Comparison of ENCODE assay signal across 12 cellular contexts in the genomic region with DNA sequence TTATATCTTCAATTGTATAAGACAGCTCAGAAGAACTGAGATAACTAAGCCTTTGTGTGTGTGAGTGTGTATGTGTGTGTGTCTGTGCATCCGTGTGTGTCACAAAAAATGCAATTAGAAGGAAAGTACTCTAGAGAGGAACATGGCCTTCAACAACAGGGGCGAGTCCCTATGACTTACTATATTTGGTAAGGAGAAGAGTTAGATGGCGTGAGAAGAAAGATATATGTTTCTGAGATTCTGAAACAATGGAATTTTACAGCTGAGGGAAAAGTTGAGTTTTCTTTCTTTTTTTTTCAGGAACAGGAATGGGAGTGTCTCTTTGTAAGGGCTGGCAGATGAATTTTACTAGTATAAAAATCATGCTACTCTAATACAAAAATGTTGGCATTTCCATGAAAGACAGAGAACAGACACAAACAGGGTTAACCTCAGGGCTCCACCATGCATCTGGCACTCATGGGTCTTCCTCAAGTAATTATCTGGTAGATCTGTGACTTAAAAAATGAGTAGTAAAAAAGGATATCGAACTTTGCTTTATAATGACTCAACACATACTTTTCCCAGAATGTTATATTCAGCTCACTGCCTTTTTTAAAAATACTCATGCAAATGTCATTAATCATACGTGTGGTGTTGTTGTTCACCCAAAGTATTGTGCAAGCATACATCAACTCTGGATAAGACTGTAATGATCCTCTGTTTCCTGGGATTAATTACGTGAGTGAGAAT. TPM values are rescaled to one million over a fixed set of nuclear protein-coding genes. Genes with fewer than 3 reads are reported as not detected.
DNase-seq lines count a peak whose midpoint lies in the region; FAIRE-seq and TF ChIP-seq lines count a peak whose summit lies in the region.
"Had no signal": no experiment of that assay in that cellular context is flagged by ENCODE, and none has a peak within 500 bp of the region (broad histone marks: within the 10 kb centered on the region; RNA-seq: fewer than 3 reads in every experiment).

No MANE protein-coding gene starts in this region.

- POLR2A ChIA-PET in endothelial cell of umbilical vein (lab: Charles Lee), result interaction anchor here (1.1 to 1.3 kb wide), 2 partner anchors 25 to 62 kb away, joined by 3 to 13 read pairs; no protein-coding TSS in a partner anchor

- no peaks in the 10 kb centered on the region for H3K27me3 ChIP-seq in ACC112 (ENCODE audit: insufficient read depth, low read length)
- no peaks in the 10 kb centered on the region for H3K27me3 ChIP-seq in endothelial cell of umbilical vein (ENCODE audit: control insufficient read depth in 2 of 2, insufficient read depth in 2 of 2, low read length in 2 of 2)

- peak overlapping the region; percentile 30 for H3K9ac ChIP-seq in endothelial cell of umbilical vein (replicated peaks; ENCODE audit: extremely low read depth, insufficient read depth, low read length)

- H4K20me1 ChIP-seq in endothelial cell of umbilical vein (replicated peaks; ENCODE audit: control insufficient read depth, extremely low read depth, insufficient read depth, low read length), result no peaks in the 10 kb centered on the region

- no peaks in the 10 kb centered on the region for H3K36me3 Mint-ChIP-seq in mesothelial cell of epicardium

- no peaks in the 10 kb centered on the region for H3K36me3 ChIP-seq in ACC112 (ENCODE audit: insufficient read depth, low read length)
- no peaks in the 10 kb centered on the region for H3K36me3 ChIP-seq in endothelial cell of umbilical vein (ENCODE audit: control insufficient read depth in 2 of 2, extremely low read depth in 1 of 2, insufficient read depth in 2 of 2, low read length in 2 of 2)

- H3K79me2 ChIP-seq in ACC112 (ENCODE audit: control insufficient read depth, insufficient read depth, low read length, unreplicated experiment) (peaks cover 5% of the 10 kb centered on the region), endothelial cell of umbilical vein (ENCODE audit: control insufficient read depth, insufficient read depth, low read length) (no peaks in the 10 kb centered on the region)

- H3K27ac ChIP-seq in ACC112 (ENCODE audit: low read depth, low read length) (peak overlapping the region; percentile 84), endothelial cell of umbilical vein (ENCODE audit: insufficient read depth, low read depth, low read length) (peak overlapping the region; percentile 46)

- intact Hi-C loops in endothelial cell of umbilical vein (cut with micrococcal nuclease), result loop anchor here (1.0 kb wide), 3 partner anchors 12 to 38 kb away; no protein-coding TSS in a partner anchor

- H3K4me2 ChIP-seq in endothelial cell of umbilical vein (ENCODE audit: insufficient read depth, low read length), result peak overlapping the region; percentile 69

- H3K27ac Mint-ChIP-seq in mesothelial cell of epicardium, result peak overlapping the region; percentile 36

- no peaks in the 10 kb centered on the region for H3K27me3 Mint-ChIP-seq in mesothelial cell of epicardium (ENCODE audit: low read depth)

- TSS peak; percentile 76 for BruUV-seq in endothelial cell of umbilical vein (replicated peaks; lab: Mats Ljungman, UMichigan)

- CTCF ChIA-PET in endothelial cell of umbilical vein (lab: Charles Lee), result interaction anchor here (0.6 to 3.3 kb wide), 16 partner anchors 10 to 823 kb away, joined by 3 to 23 read pairs (median 3); no protein-coding TSS in a partner anchor

- TF ChIP-seq CTCF in endothelial cell of umbilical vein (IDR thresholded peaks at IDR 0.05; ENCODE audit: extremely low read depth in 1 of 2, insufficient read depth in 1 of 2, low read depth in 1 of 2, low read length in 2 of 2) (no peak), mesothelial cell of epicardium (IDR thresholded peaks at IDR 0.05; ENCODE audit: unreplicated experiment) (no peak)

- no peak for TF ChIP-seq POLR2A in endothelial cell of umbilical vein (IDR thresholded peaks at IDR 0.05; ENCODE audit: low read depth, low read length)

- H3K4me1 ChIP-seq in ACC112 (ENCODE audit: control insufficient read depth, insufficient read depth, low read length, unreplicated experiment), result peaks cover 22% of the 10 kb centered on the region
- peaks cover 31% of the 10 kb centered on the region for H3K4me1 ChIP-seq in endothelial cell of umbilical vein (ENCODE audit: control insufficient read depth, extremely low read depth, insufficient read depth, low read length)

- no peaks in the 10 kb centered on the region for H3K9me3 ChIP-seq in endothelial cell of umbilical vein (replicated peaks; ENCODE audit: control insufficient read depth, insufficient read depth, low read length)

- H2AFZ ChIP-seq in ACC112 (ENCODE audit: low read length, unreplicated experiment) (peak overlapping the region; percentile 59), endothelial cell of umbilical vein (ENCODE audit: low read depth, low read length) (peak overlapping the region; percentile 54)

- peak; percentile 79 for FAIRE-seq in endothelial cell of umbilical vein (lab: Jason Lieb, UNC)
- FAIRE-seq: GM19239, kidney had no signal

- H3K9me1 ChIP-seq in endothelial cell of umbilical vein (replicated peaks; ENCODE audit: control insufficient read depth, extremely low read depth, insufficient read depth, low read length), result no peaks in the 10 kb centered on the region

- H3K4me1 Mint-ChIP-seq in mesothelial cell of epicardium, result peaks cover 37% of the 10 kb centered on the region

- H3K4me3 ChIP-seq in ACC112 (ENCODE audit: low read depth, low read length) (peak overlapping the region; percentile 47), endothelial cell of umbilical vein (replicated peaks in 1 of 3; ENCODE audit: insufficient read depth in 1 of 3, low read depth in 1 of 3, low read length in 3 of 3) (no peak overlapping the region)

- dilution Hi-C loops in endothelial cell of umbilical vein (cut with MboI; ENCODE audit: extremely low pct_ligation_motif_present, low sequenced_read_pairs), result no loop called here

- DNase-seq in RKO (ENCODE audit: low spot score) (peak; percentile 23), endothelial cell of umbilical vein (ENCODE audit: low read depth, low spot score) (peak; percentile 83), mesothelial cell of epicardium (ENCODE audit: low spot score in 2 of 2, unreplicated experiment in 2 of 2) (no peak), globus pallidus (ENCODE audit: low spot score) (no peak), NOMO-1 treated with DMSO at 0.1 percent for 48 hours (lab: John Stamatoyannopoulos, UW; ENCODE audit: unreplicated experiment) (no peak), NCI-H128 (lab: John Stamatoyannopoulos, UW; ENCODE audit: unreplicated experiment) (no peak), RPMI8226 (no peak)
- DNase-seq: ACHN, cortex of kidney, kidney had no signal

- no peaks in the 10 kb centered on the region for H3K9me3 Mint-ChIP-seq in mesothelial cell of epicardium

- no peak overlapping the region for H3K4me3 Mint-ChIP-seq in mesothelial cell of epicardium

TF ChIP-seq in endothelial cell of umbilical vein, 7 proteins besides CTCF, POLR2A, EP300 and RAD21:
- TF ChIP-seq GATA2 (IDR thresholded peaks at IDR 0.05; ENCODE audit: insufficient read depth, insufficient read length, low read depth, low read length), result peak; percentile 49
- TF ChIP-seq, protein P1, sequence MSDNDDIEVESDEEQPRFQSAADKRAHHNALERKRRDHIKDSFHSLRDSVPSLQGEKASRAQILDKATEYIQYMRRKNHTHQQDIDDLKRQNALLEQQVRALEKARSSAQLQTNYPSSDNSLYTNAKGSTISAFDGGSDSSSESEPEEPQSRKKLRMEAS (IDR thresholded peaks at IDR 0.05; ENCODE audit: insufficient read depth, insufficient read length), result no peak
- TF ChIP-seq JUN (IDR thresholded peaks at IDR 0.05; ENCODE audit: borderline replicate concordance, insufficient read depth, insufficient read length, low read depth), result peak; percentile 15
- peak; percentile 44 for TF ChIP-seq FOS (IDR thresholded peaks at IDR 0.05; ENCODE audit: borderline replicate concordance, insufficient read depth, low read length)

RNA-seq across cellular contexts. Expression of gene SASH1, which starts 12.9 kb away (rescaled TPM):
- total RNA-seq in endothelial cell of umbilical vein (97.5 and 103 TPM in 2 replicates), mesothelial cell of epicardium (24.0 to 30.2 TPM (median 28.7 TPM) in 3 replicates)
- polyA plus RNA-seq in endothelial cell of umbilical vein, result 15.6 and 18.5 TPM in 2 replicates
- polyA plus RNA-seq in endothelial cell of umbilical vein (2011; cell fraction: cytosol; rRNA removed), result 22.2 and 22.6 TPM in 2 replicates
- 55.6 and 63.0 TPM in 2 replicates for polyA plus RNA-seq in endothelial cell of umbilical vein (2011; cell fraction: nucleus; rRNA removed)
- polyA plus RNA-seq in endothelial cell of umbilical vein (2012), result 37.7 and 41.6 TPM in 2 replicates
- polyA minus RNA-seq in endothelial cell of umbilical vein, result 66.8 and 84.9 TPM in 2 replicates
- polyA minus RNA-seq in endothelial cell of umbilical vein (2011; cell fraction: cytosol; rRNA and poly(A)+ RNA removed), result 2.4 TPM
- 137 and 139 TPM in 2 replicates for polyA minus RNA-seq in endothelial cell of umbilical vein (2011; cell fraction: nucleus; rRNA and poly(A)+ RNA removed)

Comparison
In these comparisons a context has a peak if more than half of its experiments do, and no peak if none do; other contexts are left out.
1. DNase-seq: peak in RKO (single experiment) and endothelial cell of umbilical vein (single experiment); none in mesothelial cell of epicardium (0 of 2), globus pallidus (single experiment), NOMO-1 treated with DMSO at 0.1 percent for 48 hours (single experiment), NCI-H128 (single experiment) and RPMI8226 (single experiment).